In the genomic region with DNA sequence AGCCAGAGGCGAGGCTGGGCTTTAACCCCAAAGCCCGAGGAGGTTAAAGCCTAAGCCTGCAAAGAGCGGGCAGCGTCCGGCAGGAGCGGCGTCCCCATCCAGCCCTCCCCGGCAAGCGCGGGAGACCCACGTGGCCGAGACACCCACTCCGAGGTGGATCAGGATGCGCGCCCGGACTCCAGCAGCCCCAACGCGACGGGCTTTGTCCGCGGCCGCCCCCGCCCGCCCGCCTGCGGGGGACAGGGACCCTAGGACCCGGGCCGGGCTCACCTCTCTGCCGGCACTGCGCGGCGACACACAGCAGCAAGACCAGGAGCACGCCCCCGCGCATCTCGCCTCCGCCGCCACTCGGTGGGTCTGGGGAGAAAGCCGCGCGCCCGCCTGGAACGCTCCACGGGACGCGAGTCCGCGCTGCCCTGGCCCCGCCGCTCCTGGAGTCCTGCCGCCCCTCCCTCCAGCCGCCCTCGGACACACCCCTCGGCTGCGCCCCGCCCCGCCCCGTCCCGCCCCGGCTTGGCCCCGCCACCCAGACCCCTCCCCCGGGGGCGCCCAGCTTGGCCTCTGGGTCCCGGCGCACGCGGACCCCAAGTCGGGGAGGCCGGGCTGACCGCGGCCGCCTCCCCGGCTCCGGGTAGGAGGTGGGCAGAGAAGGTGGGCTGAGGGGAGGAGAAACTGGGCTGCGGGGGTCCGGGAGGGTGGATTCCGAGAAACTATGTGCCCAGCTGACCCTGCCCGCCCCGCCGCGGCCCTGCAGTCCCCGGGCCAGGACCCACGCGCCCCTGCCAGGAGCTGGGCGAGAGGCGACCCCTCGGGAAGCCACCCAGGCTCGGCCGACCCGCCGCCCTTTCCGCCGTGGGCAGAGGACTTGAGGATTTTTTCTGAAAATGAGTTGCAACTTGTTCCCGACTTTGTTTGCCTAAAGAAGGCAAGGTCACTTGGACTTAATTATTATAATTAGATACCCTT, we compare ENCODE assay signal across 10 cellular contexts. TPM values are rescaled to one million over a fixed set of nuclear protein-coding genes. Genes with fewer than 3 reads are reported as not detected.
DNase-seq lines count a peak whose midpoint lies in the region; FAIRE-seq and TF ChIP-seq lines count a peak whose summit lies in the region.
"Had no signal": no experiment of that assay in that cellular context is flagged by ENCODE, and none has a peak within 500 bp of the region (broad histone marks: within the 10 kb centered on the region; RNA-seq: fewer than 3 reads in every experiment).

A gene with protein sequence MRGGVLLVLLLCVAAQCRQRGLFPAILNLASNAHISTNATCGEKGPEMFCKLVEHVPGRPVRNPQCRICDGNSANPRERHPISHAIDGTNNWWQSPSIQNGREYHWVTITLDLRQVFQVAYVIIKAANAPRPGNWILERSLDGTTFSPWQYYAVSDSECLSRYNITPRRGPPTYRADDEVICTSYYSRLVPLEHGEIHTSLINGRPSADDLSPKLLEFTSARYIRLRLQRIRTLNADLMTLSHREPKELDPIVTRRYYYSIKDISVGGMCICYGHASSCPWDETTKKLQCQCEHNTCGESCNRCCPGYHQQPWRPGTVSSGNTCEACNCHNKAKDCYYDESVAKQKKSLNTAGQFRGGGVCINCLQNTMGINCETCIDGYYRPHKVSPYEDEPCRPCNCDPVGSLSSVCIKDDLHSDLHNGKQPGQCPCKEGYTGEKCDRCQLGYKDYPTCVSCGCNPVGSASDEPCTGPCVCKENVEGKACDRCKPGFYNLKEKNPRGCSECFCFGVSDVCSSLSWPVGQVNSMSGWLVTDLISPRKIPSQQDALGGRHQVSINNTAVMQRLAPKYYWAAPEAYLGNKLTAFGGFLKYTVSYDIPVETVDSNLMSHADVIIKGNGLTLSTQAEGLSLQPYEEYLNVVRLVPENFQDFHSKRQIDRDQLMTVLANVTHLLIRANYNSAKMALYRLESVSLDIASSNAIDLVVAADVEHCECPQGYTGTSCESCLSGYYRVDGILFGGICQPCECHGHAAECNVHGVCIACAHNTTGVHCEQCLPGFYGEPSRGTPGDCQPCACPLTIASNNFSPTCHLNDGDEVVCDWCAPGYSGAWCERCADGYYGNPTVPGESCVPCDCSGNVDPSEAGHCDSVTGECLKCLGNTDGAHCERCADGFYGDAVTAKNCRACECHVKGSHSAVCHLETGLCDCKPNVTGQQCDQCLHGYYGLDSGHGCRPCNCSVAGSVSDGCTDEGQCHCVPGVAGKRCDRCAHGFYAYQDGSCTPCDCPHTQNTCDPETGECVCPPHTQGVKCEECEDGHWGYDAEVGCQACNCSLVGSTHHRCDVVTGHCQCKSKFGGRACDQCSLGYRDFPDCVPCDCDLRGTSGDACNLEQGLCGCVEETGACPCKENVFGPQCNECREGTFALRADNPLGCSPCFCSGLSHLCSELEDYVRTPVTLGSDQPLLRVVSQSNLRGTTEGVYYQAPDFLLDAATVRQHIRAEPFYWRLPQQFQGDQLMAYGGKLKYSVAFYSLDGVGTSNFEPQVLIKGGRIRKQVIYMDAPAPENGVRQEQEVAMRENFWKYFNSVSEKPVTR (N-terminal part only) (minus strand): TSS at position 408 of the 966 bp plus-strand sequence. CDS start 77 bp downstream, at position 331.

- in situ Hi-C loops in GM13977 (cut with MboI; ENCODE audit: low pct_unique_long_range_greater_than_20kb, low sequenced_read_pairs, unreplicated experiment) (no loop called here), G401 (cut with HindIII; ENCODE audit: low sequenced_read_pairs) (no loop called here)

- H3K79me2 ChIP-seq in ACC112 (ENCODE audit: control insufficient read depth, insufficient read depth, low read length, unreplicated experiment), result peaks cover 27% of the 10 kb centered on the region

- H2AFZ ChIP-seq in ACC112 (ENCODE audit: low read length, unreplicated experiment), result peak within 1 kb of the TSS; percentile 93

- H3K27ac ChIP-seq in ACC112 (ENCODE audit: low read depth, low read length) (no peak within 1 kb of the TSS), muscle layer of colon (ENCODE audit: low read depth, low read length) (no peak within 1 kb of the TSS)

- no peaks in the 10 kb centered on the region for H3K36me3 ChIP-seq in ACC112 (ENCODE audit: insufficient read depth, low read length)
- no peaks in the 10 kb centered on the region for H3K36me3 ChIP-seq in endocrine pancreas (ENCODE audit: control insufficient read depth, insufficient read depth, low read length)
- H3K36me3 ChIP-seq in muscle layer of colon (ENCODE audit: insufficient read depth, low read length), result no peaks in the 10 kb centered on the region

- H3K4me1 ChIP-seq in ACC112 (ENCODE audit: control insufficient read depth, insufficient read depth, low read length, unreplicated experiment), result no peaks in the 10 kb centered on the region
- peaks cover 3% of the 10 kb centered on the region for H3K4me1 ChIP-seq in endocrine pancreas (ENCODE audit: control insufficient read depth, insufficient read depth, low read length)
- peaks cover 11% of the 10 kb centered on the region for H3K4me1 ChIP-seq in muscle layer of colon (ENCODE audit: insufficient read depth, low read length)

- H3K27me3 ChIP-seq in ACC112 (ENCODE audit: insufficient read depth, low read length), result no peaks in the 10 kb centered on the region
- H3K27me3 ChIP-seq in endocrine pancreas (ENCODE audit: control insufficient read depth, insufficient read depth, low read length), result peaks cover 5% of the 10 kb centered on the region
- peaks cover 21 to 52% of the 10 kb centered on the region in 2 donors for H3K27me3 ChIP-seq in muscle layer of colon (ENCODE audit: control insufficient read depth in 1 of 2, insufficient read depth in 2 of 2, low read length in 2 of 2)

- peak; percentile 36 for FAIRE-seq in HTR-8/SVneo (lab: Jason Lieb, UNC)

- peak; percentile 54 for DNase-seq in HTR-8/SVneo (ENCODE audit: insufficient read length, low spot score)
- DNase-seq in GM13977 (ENCODE audit: low spot score), result no peak
- no peak for DNase-seq in activated naive CD4-positive, alpha-beta T cell treated with anti-CD3 and anti-CD28 coated beads, Interleukin-2, amount 50 U/mL, for 16 hours
- DNase-seq in AML-193 (lab: John Stamatoyannopoulos, UW), result no peak
- DNase-seq in G401 (ENCODE audit: low spot score), result no peak
- DNase-seq: effector CD4-positive, alpha-beta T cell; NCI-H146 had no signal

- H3K4me3 ChIP-seq in ACC112 (ENCODE audit: low read depth, low read length) (peak within 1 kb of the TSS; percentile 85), endocrine pancreas (ENCODE audit: control insufficient read depth, insufficient read depth, low read length) (peak within 1 kb of the TSS; percentile 62), muscle layer of colon (ENCODE audit: low read depth in 1 of 2, low read length in 2 of 2) (peak within 1 kb of the TSS; percentile 52 to 55)

- H3K9ac ChIP-seq in endocrine pancreas (ENCODE audit: control insufficient read depth, insufficient read depth, low read length), result no peak within 1 kb of the TSS
- H3K9ac ChIP-seq in muscle layer of colon (ENCODE audit: low read length), result no peak within 1 kb of the TSS

- TF ChIP-seq CTCF in GM13977 (IDR thresholded peaks at IDR 0.05; ENCODE audit: extremely low read depth, insufficient read depth, missing control alignments), result no peak

- H3K9me3 ChIP-seq in endocrine pancreas (ENCODE audit: control insufficient read depth, low read length) (no peaks in the 10 kb centered on the region), muscle layer of colon (ENCODE audit: low read length) (no peaks in the 10 kb centered on the region)

RNA-seq across cellular contexts. Expression of the gene that starts here (rescaled TPM):
- total RNA-seq in G401 (2014; rRNA removed; shearing (Covaris generic)), result 0.03 and 0.31 TPM in 2 replicates
